1 cellular context compared by ENCODE assay signal in genomic region chr6:26331809-26332226, GRCh38.
TF ChIP-seq lines count a peak whose summit lies in the region.

No MANE protein-coding gene starts in this region.

TF ChIP-seq in K562, 482 proteins besides CTCF, POLR2A, EP300 and RAD21 (continued from another document and continues in another):
- TF ChIP-seq IRF1 (CRISPR knock-in tag; IDR thresholded peaks at IDR 0.05; ENCODE audit: borderline replicate concordance) (no peak), NELFE (IDR thresholded peaks at IDR 0.05; ENCODE audit: insufficient read depth, insufficient read length) (no peak), MEF2D (tag; conservative IDR thresholded peaks at IDR 0.05; ENCODE audit: low read depth) (peak; percentile 74), ZBTB1 (CRISPR knock-in tag; IDR thresholded peaks at IDR 0.05; ENCODE audit: borderline replicate concordance, low read depth) (no peak), CTBP1 (IDR thresholded peaks at IDR 0.05; ENCODE audit: borderline replicate concordance) (peak; percentile 94), ZNF316 (IDR thresholded peaks at IDR 0.05) (no peak), MXI1 (IDR thresholded peaks at IDR 0.05; ENCODE audit: low read depth, low read length) (no peak), ZNF282 (CRISPR knock-in tag; IDR thresholded peaks at IDR 0.05) (no peak), ZBTB9 (CRISPR knock-in tag; IDR thresholded peaks at IDR 0.05) (peak; percentile 60; the same call in 1 of the 2 replicates), ZNF75A (CRISPR knock-in tag; IDR thresholded peaks at IDR 0.05) (no peak), ZNF586 (CRISPR knock-in tag; conservative IDR thresholded peaks at IDR 0.05) (no peak), HEY1 (CRISPR knock-in tag; IDR thresholded peaks at IDR 0.05; ENCODE audit: borderline replicate concordance) (no peak), ZNF445 (CRISPR knock-in tag; IDR thresholded peaks at IDR 0.05; ENCODE audit: low read depth) (no peak), ZNF778 (CRISPR knock-in tag; IDR thresholded peaks at IDR 0.05) (no peak), ZNF589 (CRISPR knock-in tag; IDR thresholded peaks at IDR 0.05; ENCODE audit: low read depth) (no peak), ELK3 (CRISPR knock-in tag; IDR thresholded peaks at IDR 0.05) (no peak), SOX6 (IDR thresholded peaks at IDR 0.05) (peak; percentile 86), RBM14 (IDR thresholded peaks at IDR 0.05; ENCODE audit: borderline replicate concordance, insufficient read depth, low read depth, low read length) (no peak), TCF3 (CRISPR knock-in tag; IDR thresholded peaks at IDR 0.05) (peak; percentile 62), STAT5B (CRISPR knock-in tag; IDR thresholded peaks at IDR 0.05) (no peak), SRF (CRISPR knock-in tag; IDR thresholded peaks at IDR 0.05) (peak in 1 of 2 experiments; percentile 71; a peak in 2 of 4 replicates), HLTF (IDR thresholded peaks at IDR 0.05) (no peak), ZNF280B (CRISPR knock-in tag; IDR thresholded peaks at IDR 0.05) (no peak), E2F1 (CRISPR knock-in tag; IDR thresholded peaks at IDR 0.05) (no peak), TCF7L2 (IDR thresholded peaks at IDR 0.05; ENCODE audit: low read depth, low read length) (no peak), SRSF1 (IDR thresholded peaks at IDR 0.05; ENCODE audit: low read depth, low read length) (no peak), ARNT (IDR thresholded peaks at IDR 0.05) (no peak), STAG1 (CRISPR knock-in tag; IDR thresholded peaks at IDR 0.05; ENCODE audit: borderline replicate concordance) (no peak), FOXA3 (CRISPR knock-in tag; conservative IDR thresholded peaks at IDR 0.05 in 1 of 2, IDR thresholded peaks at IDR 0.05 in 1 of 2) (no peak; a peak in 1 of 4 replicates), SPI1 (IDR thresholded peaks at IDR 0.05; ENCODE audit: borderline replicate concordance, low read depth, low read length) (no peak), CBX2 (IDR thresholded peaks at IDR 0.05; ENCODE audit: insufficient read depth, low read length, poor library complexity, severe bottlenecking) (no peak), ZNF668 (CRISPR knock-in tag; IDR thresholded peaks at IDR 0.05) (no peak), HDAC8 (tag; IDR thresholded peaks at IDR 0.05) (no peak), L3MBTL2 (IDR thresholded peaks at IDR 0.05) (no peak), CREBBP (IDR thresholded peaks at IDR 0.05; ENCODE audit: low read depth, low read length) (no peak), PHB2 (IDR thresholded peaks at IDR 0.05; ENCODE audit: low read depth) (no peak), RHOXF2B (CRISPR knock-in tag; conservative IDR thresholded peaks at IDR 0.05) (no peak), RBFOX2 (IDR thresholded peaks at IDR 0.05; ENCODE audit: low read depth, low read length) (no peak), ZHX1 (conservative IDR thresholded peaks at IDR 0.05; ENCODE audit: low read length) (no peak), NCOR1 (IDR thresholded peaks at IDR 0.05) (peak; percentile 78), TCF7 (IDR thresholded peaks at IDR 0.05; ENCODE audit: borderline replicate concordance) (no peak), HBP1 (CRISPR knock-in tag; IDR thresholded peaks at IDR 0.05) (no peak), BCOR (IDR thresholded peaks at IDR 0.05) (no peak), RFX5 (IDR thresholded peaks at IDR 0.05; ENCODE audit: low read depth, low read length) (no peak), KHSRP (IDR thresholded peaks at IDR 0.05) (no peak), NFIC (IDR thresholded peaks at IDR 0.05) (no peak), DPF2 (IDR thresholded peaks at IDR 0.05) (peak; percentile 76), PATZ1 (CRISPR knock-in tag; IDR thresholded peaks at IDR 0.05; ENCODE audit: borderline replicate concordance) (no peak), NKRF (IDR thresholded peaks at IDR 0.05; ENCODE audit: borderline replicate concordance) (no peak), ZNF395 (CRISPR knock-in tag; IDR thresholded peaks at IDR 0.05) (no peak), HDAC2 (IDR thresholded peaks at IDR 0.05) (peak; percentile 37; the same call in 1 of the 2 replicates), TCF15 (CRISPR knock-in tag; IDR thresholded peaks at IDR 0.05) (no peak), ZNF740 (CRISPR knock-in tag; IDR thresholded peaks at IDR 0.05) (no peak), ZNF740 (tag; IDR thresholded peaks at IDR 0.05) (no peak), ZNF354B (CRISPR knock-in tag; IDR thresholded peaks at IDR 0.05) (no peak)
